20 cellular contexts compared by ENCODE assay signal in genomic region chr2:138455691-138456090, GRCh38. TPM values are rescaled to one million over a fixed set of nuclear protein-coding genes. Genes with fewer than 3 reads are reported as not detected.
DNase-seq lines count a peak whose midpoint lies in the region; ATAC-seq and TF ChIP-seq lines count a peak whose summit lies in the region.
"Had no signal": no experiment of that assay in that cellular context is flagged by ENCODE, and none has a peak within 500 bp of the region (broad histone marks: within the 10 kb centered on the region; RNA-seq: fewer than 3 reads in every experiment).

No MANE protein-coding gene starts in this region.

- no peak overlapping the region for H3K4me2 ChIP-seq in osteoblast (ENCODE audit: insufficient read depth, low read length)
- H3K4me2 ChIP-seq: PC-9 had no signal

- no peaks in the 10 kb centered on the region for H3K9me3 ChIP-seq in osteoblast (ENCODE audit: low read depth, low read length)
- no peaks in the 10 kb centered on the region for H3K9me3 ChIP-seq in thyroid gland
- H3K9me3 ChIP-seq: SJCRH30 had no signal

- H4K20me1 ChIP-seq in osteoblast (ENCODE audit: insufficient read depth, low read length), result no peaks in the 10 kb centered on the region

- no peaks in the 10 kb centered on the region for H3K27me3 ChIP-seq in osteoblast (ENCODE audit: insufficient read depth, low read length)
- H3K27me3 ChIP-seq in thyroid gland, result no peaks in the 10 kb centered on the region
- H3K27me3 ChIP-seq: SJCRH30 had no signal

- H2AFZ ChIP-seq in osteoblast (ENCODE audit: low read length), result no peak overlapping the region
- H2AFZ ChIP-seq: PC-9 had no signal

- H3K4me3 ChIP-seq in osteoblast (ENCODE audit: insufficient read depth, low read length), result no peak overlapping the region
- no peak overlapping the region for H3K4me3 ChIP-seq in thyroid gland (replicated peaks in 1 of 3)
- H3K4me3 ChIP-seq: PC-9, SJCRH30 had no signal

- in situ Hi-C loops in SK-MEL-5 (cut with HindIII; ENCODE audit: low pct_unique_long_range_greater_than_20kb, low sequenced_read_pairs), result no loop called here

- TF ChIP-seq CTCF in osteoblast (IDR thresholded peaks at IDR 0.05; ENCODE audit: extremely low read depth, low read depth, low read length) (no peak), thyroid gland (IDR thresholded peaks at IDR 0.05) (no peak)

- H3K4me1 ChIP-seq in osteoblast (ENCODE audit: insufficient read depth, low read length) (no peaks in the 10 kb centered on the region), thyroid gland (no peaks in the 10 kb centered on the region)
- H3K4me1 ChIP-seq: SJCRH30 had no signal

- no peak for ATAC-seq in HG02678 (IDR thresholded peaks at IDR 0.05; ENCODE audit: unreplicated experiment)

- no peaks in the 10 kb centered on the region for H3K36me3 ChIP-seq in osteoblast (ENCODE audit: insufficient read depth, low read length)
- no peaks in the 10 kb centered on the region for H3K36me3 ChIP-seq in thyroid gland
- H3K36me3 ChIP-seq: SJCRH30 had no signal

- no peak for TF ChIP-seq POLR2A in thyroid gland (IDR thresholded peaks at IDR 0.05)

- DNase-seq in M059J (ENCODE audit: low read depth) (peak; percentile 42), SK-MEL-5 (ENCODE audit: low read depth, low spot score) (peak; percentile 2), islet precursor cell (peak; percentile 75), osteoblast (ENCODE audit: insufficient read length, low spot score, missing footprints) (peak; percentile 5), UCSD-AML1 (lab: John Stamatoyannopoulos, UW; ENCODE audit: unreplicated experiment) (no peak), thyroid gland (no peak), DMS153 treated with DMSO at 0.1 percent for 48 hours (lab: John Stamatoyannopoulos, UW; ENCODE audit: unreplicated experiment) (no peak)
- DNase-seq: ACHN, DND-41, Kasumi-1, MM.1S, NCI-H1105, NCI-H1694 treated with DMSO at 0.1 percent for 48 hours, NCI-H2107, NCI-H510A treated with DMSO at 0.1 percent for 48 hours had no signal

- 71 to 84% methylated on average over 2 of the region's 2 CpGs for WGBS in thyroid gland, 2 donors

- intact Hi-C loops in thyroid gland (cut with DNase I), result no loop called here

- no peaks in the 10 kb centered on the region for H3K79me2 ChIP-seq in osteoblast (ENCODE audit: insufficient read depth, low read length)

- H3K27ac ChIP-seq in osteoblast (ENCODE audit: low read depth, low read length), result no peak overlapping the region
- H3K27ac ChIP-seq in thyroid gland, result no peak overlapping the region
- H3K27ac ChIP-seq: C4-2B, HL-60, PC-9, SJCRH30 had no signal

RNA-seq across cellular contexts. Expression of gene SPOPL, which starts 45.9 kb away (rescaled TPM):
- 17.2 and 19.5 TPM in 2 replicates for total RNA-seq in M059J (2014; rRNA removed; shearing (Covaris generic))
- total RNA-seq in SK-MEL-5 (2014; rRNA removed; shearing (Covaris generic)), result 7.6 and 9.3 TPM in 2 replicates
- 4.6 and 6.3 TPM in 2 replicates for polyA plus RNA-seq in SK-MEL-5 (2015; cell fraction: cytosol; rRNA removed)
- polyA plus RNA-seq in SK-MEL-5 (2015; cell fraction: nucleus; rRNA removed), result 3.1 and 5.2 TPM in 2 replicates
- total RNA-seq in osteoblast, result 21.2 and 23.5 TPM in 2 replicates
- 10 to 100 TPM; 18.0 to 32.7 (median 24.0) TPM for total RNA-seq in thyroid gland

Comparison
In these comparisons a context has a peak if more than half of its experiments do, and no peak if none do; other contexts are left out.
1. DNase-seq: peak in M059J (single experiment), SK-MEL-5 (single experiment), islet precursor cell (single experiment) and osteoblast (single experiment); none in UCSD-AML1 (single experiment), thyroid gland (0 of 2) and DMS153 treated with DMSO at 0.1 percent for 48 hours (single experiment).